ENCODE assay signal across 8 cellular contexts in genomic region chr19:46717034-46717715, GRCh38. TPM values are rescaled to one million over a fixed set of nuclear protein-coding genes. Genes with fewer than 3 reads are reported as not detected.
DNase-seq lines count a peak whose midpoint lies in the region; ATAC-seq and TF ChIP-seq lines count a peak whose summit lies in the region.

Gene PRKD2 (minus strand): TSS chr19:46717114. CDS start chr19:46716370, 744 bp downstream.

- H3K9me1 ChIP-seq in IMR-90 (ENCODE audit: insufficient read depth, low read length) = no peaks in the 10 kb centered on the region

- H3K56ac ChIP-seq in IMR-90 (ENCODE audit: extremely low read depth, insufficient read depth, low read length) = peak within 1 kb of the TSS; percentile 4; the same call in 1 of the 2 replicates

- H3K27ac ChIP-seq in AG04450 (ENCODE audit: low read depth, low read length) (peak within 1 kb of the TSS; percentile 21), IMR-90 (ENCODE audit: insufficient read depth, low read length) (peak within 1 kb of the TSS; percentile 99)

- no peaks in the 10 kb centered on the region; the same call in 1 of the 2 replicates for H3K9me3 ChIP-seq in AG04450 (ENCODE audit: control insufficient read depth, insufficient read depth, low read length)
- H3K9me3 ChIP-seq in IMR-90 (ENCODE audit: control insufficient read depth, insufficient read depth, low read length) = no peaks in the 10 kb centered on the region

- no peak for TF ChIP-seq RAD21 in IMR-90 (IDR thresholded peaks at IDR 0.05; ENCODE audit: low read length)

- H3K4me3 ChIP-seq in AG04450 (ENCODE audit: low read depth, low read length) (peak within 1 kb of the TSS; percentile 76), IMR-90 (ENCODE audit: insufficient read depth, low read depth, low read length) (peak within 1 kb of the TSS; percentile 93), fibroblast of pulmonary artery (replicated peaks; ENCODE audit: low read depth, low read length) (peak within 1 kb of the TSS; percentile 73)

- H3K27me3 ChIP-seq in AG04450 (ENCODE audit: control insufficient read depth, insufficient read depth, low read length) (no peaks in the 10 kb centered on the region), IMR-90 (ENCODE audit: control insufficient read depth, insufficient read depth, low read length) (no peaks in the 10 kb centered on the region)

- H3K9ac ChIP-seq in IMR-90 (ENCODE audit: low read depth, low read length) = peak within 1 kb of the TSS; percentile 99

- H3K4ac ChIP-seq in IMR-90 (ENCODE audit: low read depth, low read length) = peak within 1 kb of the TSS; percentile 91

- H3K9me3 Mint-ChIP-seq in nephron = no peaks in the 10 kb centered on the region

- H3K36me3 Mint-ChIP-seq in nephron (ENCODE audit: low read depth) = peaks cover 7% of the 10 kb centered on the region

- H3K14ac ChIP-seq in IMR-90 (replicated peaks; ENCODE audit: low read depth, low read length) = peak within 1 kb of the TSS; percentile 94

- peak within 1 kb of the TSS; percentile 64; the same call in 1 of the 3 replicates for H2BK15ac ChIP-seq in IMR-90 (ENCODE audit: low read depth, low read length)

- H3K23ac ChIP-seq in IMR-90 (ENCODE audit: low read depth, low read length) = peak within 1 kb of the TSS; percentile 86

- CTCF ChIA-PET in AG04450 (lab: Charles Lee) (interaction anchor here (6.5 kb wide), 1 partner anchor 13 kb away, joined by 46 read pairs; no protein-coding TSS in a partner anchor), IMR-90 (lab: Yijun Ruan, JAX) (no interaction called here)

- intact Hi-C loops in IMR-90 (cut with micrococcal nuclease) = no loop called here

- ATAC-seq in IMR-90 (ENCODE audit: low read depth) = peak; percentile 87

- DNase-seq in AG04450 (ENCODE audit: low read depth, low spot score) (peak; percentile 43), IMR-90 (peak; percentile 68), SHP77 (lab: John Stamatoyannopoulos, UW) (peak; percentile 53 to 58), fibroblast of pulmonary artery (ENCODE audit: low read depth) (peak; percentile 81)
- peak; percentile 78 for DNase-seq in activated effector memory CD4-positive, alpha-beta T cell treated with Interleukin-2 at 50 U/mL for 16 hours
- DNase-seq in stimulated activated naive CD4-positive, alpha-beta T cell treated with Interleukin-2 at 50 U/mL for 16 hours (lab: John Stamatoyannopoulos, UW) = peak; percentile 86

- H2AK9ac ChIP-seq in IMR-90 (replicated peaks; ENCODE audit: low read depth, low read length, poor library complexity) = peak within 1 kb of the TSS; percentile 89

- peak within 1 kb of the TSS; percentile 98 for H3K4me2 ChIP-seq in IMR-90 (ENCODE audit: low read depth, low read length)

- H2BK5ac ChIP-seq in IMR-90 (ENCODE audit: low read depth, low read length, poor library complexity, severe bottlenecking) = peak within 1 kb of the TSS; percentile 97

- H4K5ac ChIP-seq in IMR-90 (ENCODE audit: low read depth, low read length) = peak within 1 kb of the TSS; percentile 98

- H3K4me3 Mint-ChIP-seq in nephron = peak within 1 kb of the TSS; percentile 97 to 98 (median 98)

- TF ChIP-seq POLR2A in GM18951 (IDR thresholded peaks at IDR 0.05; ENCODE audit: extremely low read depth, insufficient read depth, insufficient read length) (peak; percentile 64), IMR-90 (IDR thresholded peaks at IDR 0.05; ENCODE audit: low read depth, low read length) (no peak)

- peak within 1 kb of the TSS; percentile 78 to 96 for H4K8ac ChIP-seq in IMR-90 (ENCODE audit: low read depth in 2 of 2, low read length in 2 of 2)

- H2BK120ac ChIP-seq in IMR-90 (ENCODE audit: low read depth, low read length) = peak within 1 kb of the TSS; percentile 74; the same call in 1 of the 2 replicates

- in situ Hi-C loops in GM18951 (cut with MboI; ENCODE audit: low sequenced_read_pairs, unreplicated experiment) = no loop called here
- in situ Hi-C loops in IMR-90 (cut with MboI; ENCODE audit: low sequenced_read_pairs) = no loop called here

- H3K4me1 Mint-ChIP-seq in nephron = peaks cover 9% of the 10 kb centered on the region

- H3K27ac Mint-ChIP-seq in nephron = peak within 1 kb of the TSS; percentile 83 to 91 (median 89)

- no peak within 1 kb of the TSS for H2BK20ac ChIP-seq in IMR-90 (ENCODE audit: low read depth, low read length)

- dilution Hi-C loops in IMR-90 (cut with HindIII; ENCODE audit: low sequenced_read_pairs, unreplicated experiment) = no loop called here

- BruUV-seq in IMR-90 (replicated peaks; lab: Mats Ljungman, UMichigan) = no TSS peak

- H3K36me3 ChIP-seq in IMR-90 (ENCODE audit: control insufficient read depth, insufficient read depth, low read length) = peaks cover 23% of the 10 kb centered on the region

- TF ChIP-seq CTCF in AG04450 (IDR thresholded peaks at IDR 0.05; ENCODE audit: low read depth, low read length) = no peak
- no peak for TF ChIP-seq CTCF in IMR-90 (conservative IDR thresholded peaks at IDR 0.05; ENCODE audit: low read depth, low read length)
- TF ChIP-seq CTCF in fibroblast of pulmonary artery (IDR thresholded peaks at IDR 0.05; ENCODE audit: low read length, missing control alignments) = no peak
- no peak for TF ChIP-seq CTCF in nephron (IDR thresholded peaks at IDR 0.05; ENCODE audit: unreplicated experiment in 3 of 3)

- peak within 1 kb of the TSS; percentile 91 for H3K18ac ChIP-seq in IMR-90 (ENCODE audit: low read depth, low read length)

- H2AK5ac ChIP-seq in IMR-90 (ENCODE audit: low read depth, low read length) = peak within 1 kb of the TSS; percentile 81

- H3K79me1 ChIP-seq in IMR-90 (ENCODE audit: low read depth in 1 of 2, low read length in 2 of 2) = peaks cover 6 to 59% of the 10 kb centered on the region in 2 experiments

- peak within 1 kb of the TSS; percentile 29 for H4K91ac ChIP-seq in IMR-90 (ENCODE audit: insufficient read depth, low read depth, low read length)

- H3K4me1 ChIP-seq in IMR-90 (ENCODE audit: control insufficient read depth, insufficient read depth, low read length) = peaks cover 7% of the 10 kb centered on the region

- peaks cover 6% of the 10 kb centered on the region for H4K20me1 ChIP-seq in IMR-90 (ENCODE audit: insufficient read depth, low read length)

- WGBS in IMR-90 (ENCODE audit: extremely low coverage in 2 of 2, insufficient read length in 1 of 2), 2 experiments = 0% methylated on average over 6 of the region's 52 CpGs; no CpG with 5 or more reads in 1 of the 2 experiments

- H2AFZ ChIP-seq in IMR-90 (replicated peaks; ENCODE audit: low read length, poor library complexity) = peak within 1 kb of the TSS; percentile 95

- H3K27me3 Mint-ChIP-seq in nephron (ENCODE audit: low read depth) = no peaks in the 10 kb centered on the region

- POLR2A ChIA-PET in AG04450 (lab: Yijun Ruan, JAX) = interaction anchor here (1.0 kb wide), 1 partner anchor 13 kb away, joined by 3 read pairs; no protein-coding TSS in a partner anchor
- POLR2A ChIA-PET in IMR-90 (lab: Charles Lee; ENCODE audit: unreplicated experiment) = interaction anchor here (0.7 kb wide), 1 partner anchor 140 kb away, joined by 8 read pairs; no protein-coding TSS in a partner anchor

TF ChIP-seq in IMR-90, 13 proteins besides CTCF, POLR2A, EP300 and RAD21:
- no peak for TF ChIP-seq RFX5 (IDR thresholded peaks at IDR 0.05; ENCODE audit: low read depth, low read length)
- TF ChIP-seq MAZ (IDR thresholded peaks at IDR 0.05; ENCODE audit: borderline replicate concordance, low read depth, low read length) = peak; percentile 49; the same call in 1 of the 2 replicates

RNA-seq across cellular contexts. Expression of gene PRKD2, which starts in this region (rescaled TPM):
- polyA plus RNA-seq in AG04450 (2011; rRNA removed) = 6.7 and 10.3 TPM in 2 replicates
- 15.2 and 18.8 TPM in 2 replicates for polyA minus RNA-seq in AG04450 (2011; rRNA and poly(A)+ RNA removed)
- 9.9 and 10.0 TPM in 2 replicates for total RNA-seq in IMR-90 (2012; rRNA removed)
- 18.8 and 19.6 TPM in 2 replicates for polyA plus RNA-seq in IMR-90 (2012; rRNA removed)
- 8.8 and 25.6 TPM in 2 replicates for polyA plus RNA-seq in IMR-90 (2012; cell fraction: cytosol; rRNA removed)
- polyA plus RNA-seq in IMR-90 (2012; cell fraction: nucleus; rRNA removed; ENCODE audit: low replicate concordance) = 44.4 and 97.9 TPM in 2 replicates

Comparison
In these comparisons a context has a peak if more than half of its experiments do, and no peak if none do; other contexts are left out.
1. Peak in every context shown above with its lines: DNase-seq, ATAC-seq, H3K4me3 ChIP-seq and H3K27ac ChIP-seq.